In the genomic region with DNA sequence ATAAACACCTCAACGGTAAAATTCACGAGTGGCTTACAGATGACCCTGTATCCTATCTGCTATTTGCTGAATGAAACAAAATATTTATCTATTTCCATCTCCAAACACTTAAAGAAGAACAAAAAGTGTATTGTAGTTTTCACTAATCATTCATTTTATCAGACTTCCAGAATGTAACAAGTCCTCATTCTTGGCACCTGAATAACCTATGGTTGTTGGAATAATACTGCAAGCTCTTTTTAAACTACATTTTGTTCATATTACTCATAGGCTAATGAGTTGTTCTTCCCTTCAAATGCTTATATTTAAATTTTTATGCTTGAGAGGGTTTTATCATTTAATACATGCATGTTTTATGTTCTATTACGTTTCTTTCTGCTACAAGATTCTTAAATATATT, we compare ENCODE assay signal across 8 cellular contexts.
"Had no signal": no experiment of that assay in that cellular context is flagged by ENCODE, and none has a peak within 500 bp of the region (broad histone marks: within the 10 kb centered on the region; RNA-seq: fewer than 3 reads in every experiment).

No MANE protein-coding gene starts in this region.

- DNase-seq: H9, HCEC 1CT, IMR-90 had no signal

- H3K4me2 ChIP-seq: GM23338 had no signal

- H2AFZ ChIP-seq: GM23338 had no signal

- FAIRE-seq: H1, H54, HTR-8/SVneo, K562 had no signal

- H3K4me3 ChIP-seq: GM23338, K562 had no signal
